In the genomic region with DNA sequence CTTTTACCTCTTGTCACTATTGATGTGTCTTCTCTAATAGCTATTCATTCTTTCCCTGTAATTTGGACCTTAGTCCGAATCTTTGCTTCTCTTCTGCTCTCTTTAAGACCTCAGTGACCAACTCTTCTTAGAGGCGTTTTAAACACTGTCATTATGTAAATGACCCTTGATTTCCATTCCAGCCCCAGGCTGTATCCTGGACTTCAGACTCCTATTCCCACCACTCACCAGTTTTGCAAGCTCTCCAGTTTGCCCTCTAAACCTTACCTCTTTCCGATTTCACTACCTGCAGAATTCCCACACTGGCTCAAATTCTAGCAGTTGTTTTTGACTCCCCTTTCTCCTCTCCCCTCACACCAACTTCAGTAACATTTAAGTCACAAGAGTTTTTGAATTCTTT, we compare ENCODE assay signal across 2 cellular contexts.
TF ChIP-seq lines count a peak whose summit lies in the region.

No MANE protein-coding gene starts in this region.

TF ChIP-seq in WTC11, 78 proteins besides CTCF, POLR2A, EP300 and RAD21:
- TF ChIP-seq, protein P1, sequence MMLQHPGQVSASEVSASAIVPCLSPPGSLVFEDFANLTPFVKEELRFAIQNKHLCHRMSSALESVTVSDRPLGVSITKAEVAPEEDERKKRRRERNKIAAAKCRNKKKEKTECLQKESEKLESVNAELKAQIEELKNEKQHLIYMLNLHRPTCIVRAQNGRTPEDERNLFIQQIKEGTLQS (CRISPR knock-in tag; conservative IDR thresholded peaks at IDR 0.05): no peak
- TF ChIP-seq, protein P2, sequence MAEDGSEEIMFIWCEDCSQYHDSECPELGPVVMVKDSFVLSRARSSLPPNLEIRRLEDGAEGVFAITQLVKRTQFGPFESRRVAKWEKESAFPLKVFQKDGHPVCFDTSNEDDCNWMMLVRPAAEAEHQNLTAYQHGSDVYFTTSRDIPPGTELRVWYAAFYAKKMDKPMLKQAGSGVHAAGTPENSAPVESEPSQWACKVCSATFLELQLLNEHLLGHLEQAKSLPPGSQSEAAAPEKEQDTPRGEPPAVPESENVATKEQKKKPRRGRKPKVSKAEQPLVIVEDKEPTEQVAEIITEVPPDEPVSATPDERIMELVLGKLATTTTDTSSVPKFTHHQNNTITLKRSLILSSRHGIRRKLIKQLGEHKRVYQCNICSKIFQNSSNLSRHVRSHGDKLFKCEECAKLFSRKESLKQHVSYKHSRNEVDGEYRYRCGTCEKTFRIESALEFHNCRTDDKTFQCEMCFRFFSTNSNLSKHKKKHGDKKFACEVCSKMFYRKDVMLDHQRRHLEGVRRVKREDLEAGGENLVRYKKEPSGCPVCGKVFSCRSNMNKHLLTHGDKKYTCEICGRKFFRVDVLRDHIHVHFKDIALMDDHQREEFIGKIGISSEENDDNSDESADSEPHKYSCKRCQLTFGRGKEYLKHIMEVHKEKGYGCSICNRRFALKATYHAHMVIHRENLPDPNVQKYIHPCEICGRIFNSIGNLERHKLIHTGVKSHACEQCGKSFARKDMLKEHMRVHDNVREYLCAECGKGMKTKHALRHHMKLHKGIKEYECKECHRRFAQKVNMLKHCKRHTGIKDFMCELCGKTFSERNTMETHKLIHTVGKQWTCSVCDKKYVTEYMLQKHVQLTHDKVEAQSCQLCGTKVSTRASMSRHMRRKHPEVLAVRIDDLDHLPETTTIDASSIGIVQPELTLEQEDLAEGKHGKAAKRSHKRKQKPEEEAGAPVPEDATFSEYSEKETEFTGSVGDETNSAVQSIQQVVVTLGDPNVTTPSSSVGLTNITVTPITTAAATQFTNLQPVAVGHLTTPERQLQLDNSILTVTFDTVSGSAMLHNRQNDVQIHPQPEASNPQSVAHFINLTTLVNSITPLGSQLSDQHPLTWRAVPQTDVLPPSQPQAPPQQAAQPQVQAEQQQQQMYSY (CRISPR knock-in tag; IDR thresholded peaks at IDR 0.05): peak; percentile 60

TF ChIP-seq in HepG2, 621 proteins besides CTCF, POLR2A, EP300 and RAD21:
- TF ChIP-seq HNF4A (CRISPR knock-in tag; IDR thresholded peaks at IDR 0.05) (peak; percentile 15; the same call in 1 of the 2 replicates), ZNF263 (CRISPR knock-in tag; IDR thresholded peaks at IDR 0.05) (no peak)
